ENCODE assay signal across 8 cellular contexts in the genomic region with DNA sequence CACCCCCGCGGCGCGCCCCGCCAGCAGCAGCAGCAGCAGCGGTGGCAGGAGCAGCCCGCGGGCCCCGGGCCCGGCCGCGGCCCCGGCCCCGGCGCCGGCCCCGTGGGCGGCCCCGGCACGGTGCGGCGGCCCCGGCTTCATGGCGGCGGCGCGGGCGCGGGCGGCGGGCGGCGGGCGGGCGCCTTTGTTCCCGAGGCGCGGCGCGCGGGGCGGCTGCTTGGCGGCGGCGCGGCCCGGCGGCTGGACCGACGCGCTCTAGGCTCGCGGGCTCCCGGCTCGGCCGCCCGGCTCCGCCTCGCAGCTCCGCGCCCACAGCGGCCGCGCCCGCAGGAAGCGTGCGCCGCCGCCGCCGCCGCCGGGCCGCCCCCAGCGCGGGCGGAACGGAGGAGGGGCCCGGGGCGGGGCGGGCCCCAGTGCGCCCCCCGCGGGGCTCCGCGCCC. TPM values are rescaled to one million over a fixed set of nuclear protein-coding genes. Genes with fewer than 3 reads are reported as not detected.
DNase-seq lines count a peak whose midpoint lies in the region; ATAC-seq, FAIRE-seq and TF ChIP-seq lines count a peak whose summit lies in the region.

A gene with protein sequence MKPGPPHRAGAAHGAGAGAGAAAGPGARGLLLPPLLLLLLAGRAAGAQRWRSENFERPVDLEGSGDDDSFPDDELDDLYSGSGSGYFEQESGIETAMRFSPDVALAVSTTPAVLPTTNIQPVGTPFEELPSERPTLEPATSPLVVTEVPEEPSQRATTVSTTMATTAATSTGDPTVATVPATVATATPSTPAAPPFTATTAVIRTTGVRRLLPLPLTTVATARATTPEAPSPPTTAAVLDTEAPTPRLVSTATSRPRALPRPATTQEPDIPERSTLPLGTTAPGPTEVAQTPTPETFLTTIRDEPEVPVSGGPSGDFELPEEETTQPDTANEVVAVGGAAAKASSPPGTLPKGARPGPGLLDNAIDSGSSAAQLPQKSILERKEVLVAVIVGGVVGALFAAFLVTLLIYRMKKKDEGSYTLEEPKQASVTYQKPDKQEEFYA (minus strand): TSS at position 313 of the 440 bp plus-strand sequence. CDS start 172 bp downstream, at position 141.

- peak within 1 kb of the TSS; percentile 76 for H3K4me3 Mint-ChIP-seq in activated T-cell treated with anti-CD3 and anti-CD28 coated beads, Interleukin-2, amount 50 U/mL, for 24 hours
- peak within 1 kb of the TSS; percentile 89 for H3K4me3 Mint-ChIP-seq in WTC11

- H3K27ac Mint-ChIP-seq in activated T-cell treated with anti-CD3 and anti-CD28 coated beads, Interleukin-2, amount 50 U/mL, for 24 hours = peak within 1 kb of the TSS; percentile 75
- no peak within 1 kb of the TSS for H3K27ac Mint-ChIP-seq in WTC11

- DNase-seq in activated T-cell treated with anti-CD3 and anti-CD28 coated beads, Interleukin-2, amount 50 U/mL, for 24 hours = no peak
- DNase-seq in activated T-cell treated with anti-CD3 and anti-CD28 coated beads for 4 hours (no peak), WTC11 (ENCODE audit: low spot score) (no peak), frontal cortex (ENCODE audit: low spot score in 2 of 2) (peak; percentile 71 to 76), occipital lobe (lab: John Stamatoyannopoulos, UW) (no peak), MV-4-11 (lab: John Stamatoyannopoulos, UW) (no peak)
- DNase-seq in effector CD8-positive, alpha-beta T cell (lab: John Stamatoyannopoulos, UW) = no peak

- peaks cover 51% of the 10 kb centered on the region for H3K27me3 Mint-ChIP-seq in activated T-cell treated with anti-CD3 and anti-CD28 coated beads, Interleukin-2, amount 50 U/mL, for 24 hours
- H3K27me3 Mint-ChIP-seq in WTC11 (ENCODE audit: low read depth) = peaks cover 17% of the 10 kb centered on the region

- CTCF ChIA-PET in WTC11 (lab: Charles Lee) = interaction anchor here (1.4 to 17.8 kb wide), 4 partner anchors 31 to 181 kb away, joined by 3 to 606 read pairs (median 71); no protein-coding TSS in a partner anchor

- POLR2A ChIA-PET in WTC11 (lab: Charles Lee) = interaction anchor here (0.6 kb wide), 1 partner anchor 13 kb away, joined by 3 read pairs; no protein-coding TSS in a partner anchor

- FAIRE-seq in frontal cortex (lab: Jason Lieb, UNC) = no peak

- peaks cover 15% of the 10 kb centered on the region for H3K4me1 Mint-ChIP-seq in activated T-cell treated with anti-CD3 and anti-CD28 coated beads, Interleukin-2, amount 50 U/mL, for 24 hours (ENCODE audit: low read depth)
- peaks cover 51% of the 10 kb centered on the region for H3K4me1 Mint-ChIP-seq in WTC11

- ATAC-seq in WTC11 (peak; percentile 36), HG03378 (IDR thresholded peaks at IDR 0.05; ENCODE audit: unreplicated experiment) (no peak)

- H3K36me3 Mint-ChIP-seq in activated T-cell treated with anti-CD3 and anti-CD28 coated beads, Interleukin-2, amount 50 U/mL, for 24 hours (ENCODE audit: low read depth) = no peaks in the 10 kb centered on the region
- H3K36me3 Mint-ChIP-seq in WTC11 = no peaks in the 10 kb centered on the region

- no peak for TF ChIP-seq CTCF in WTC11 (IDR thresholded peaks at IDR 0.05)

- H3K9me3 Mint-ChIP-seq in activated T-cell treated with anti-CD3 and anti-CD28 coated beads, Interleukin-2, amount 50 U/mL, for 24 hours = no peaks in the 10 kb centered on the region
- no peaks in the 10 kb centered on the region for H3K9me3 Mint-ChIP-seq in WTC11

TF ChIP-seq in WTC11, 78 proteins besides CTCF, POLR2A, EP300 and RAD21:
- TF ChIP-seq NFYB (CRISPR knock-in tag; conservative IDR thresholded peaks at IDR 0.05; ENCODE audit: low read depth) = no peak
- no peak for TF ChIP-seq ZNF396 (CRISPR knock-in tag; IDR thresholded peaks at IDR 0.05; ENCODE audit: borderline replicate concordance)
- TF ChIP-seq, protein P1, sequence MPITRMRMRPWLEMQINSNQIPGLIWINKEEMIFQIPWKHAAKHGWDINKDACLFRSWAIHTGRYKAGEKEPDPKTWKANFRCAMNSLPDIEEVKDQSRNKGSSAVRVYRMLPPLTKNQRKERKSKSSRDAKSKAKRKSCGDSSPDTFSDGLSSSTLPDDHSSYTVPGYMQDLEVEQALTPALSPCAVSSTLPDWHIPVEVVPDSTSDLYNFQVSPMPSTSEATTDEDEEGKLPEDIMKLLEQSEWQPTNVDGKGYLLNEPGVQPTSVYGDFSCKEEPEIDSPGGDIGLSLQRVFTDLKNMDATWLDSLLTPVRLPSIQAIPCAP (CRISPR knock-in tag; IDR thresholded peaks at IDR 0.05) = no peak
- no peak for TF ChIP-seq MXD4 (CRISPR knock-in tag; IDR thresholded peaks at IDR 0.05; ENCODE audit: borderline replicate concordance)
- TF ChIP-seq TCF7 (CRISPR knock-in tag; IDR thresholded peaks at IDR 0.05; ENCODE audit: low read depth) = no peak
- no peak for TF ChIP-seq ZNF232 (CRISPR knock-in tag; IDR thresholded peaks at IDR 0.05)
- TF ChIP-seq, protein P2, sequence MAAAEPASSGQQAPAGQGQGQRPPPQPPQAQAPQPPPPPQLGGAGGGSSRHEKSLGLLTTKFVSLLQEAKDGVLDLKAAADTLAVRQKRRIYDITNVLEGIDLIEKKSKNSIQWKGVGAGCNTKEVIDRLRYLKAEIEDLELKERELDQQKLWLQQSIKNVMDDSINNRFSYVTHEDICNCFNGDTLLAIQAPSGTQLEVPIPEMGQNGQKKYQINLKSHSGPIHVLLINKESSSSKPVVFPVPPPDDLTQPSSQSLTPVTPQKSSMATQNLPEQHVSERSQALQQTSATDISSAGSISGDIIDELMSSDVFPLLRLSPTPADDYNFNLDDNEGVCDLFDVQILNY (CRISPR knock-in tag; IDR thresholded peaks at IDR 0.05) = no peak
- no peak for TF ChIP-seq NR1H2 (CRISPR knock-in tag; IDR thresholded peaks at IDR 0.05)
- TF ChIP-seq ATF1 (CRISPR knock-in tag; IDR thresholded peaks at IDR 0.05) = no peak

RNA-seq across cellular contexts. Expression of the gene that starts here (rescaled TPM):
- total RNA-seq in WTC11 (2021) (31.1 to 32.3 TPM (median 31.2 TPM) in 3 replicates), frontal cortex (57.1 TPM), occipital lobe (66.1 TPM)

Comparison
In these comparisons a context has a peak if more than half of its experiments do, and no peak if none do; other contexts are left out.
1. DNase-seq: peak in frontal cortex (2 of 2); none in activated T-cell treated with anti-CD3 and anti-CD28 coated beads, Interleukin-2, amount 50 U/mL, for 24 hours (single experiment), activated T-cell treated with anti-CD3 and anti-CD28 coated beads for 4 hours (single experiment), WTC11 (single experiment), occipital lobe (single experiment), effector CD8-positive, alpha-beta T cell (single experiment) and MV-4-11 (single experiment).